ENCODE assay signal across 25 cellular contexts in the genomic region with DNA sequence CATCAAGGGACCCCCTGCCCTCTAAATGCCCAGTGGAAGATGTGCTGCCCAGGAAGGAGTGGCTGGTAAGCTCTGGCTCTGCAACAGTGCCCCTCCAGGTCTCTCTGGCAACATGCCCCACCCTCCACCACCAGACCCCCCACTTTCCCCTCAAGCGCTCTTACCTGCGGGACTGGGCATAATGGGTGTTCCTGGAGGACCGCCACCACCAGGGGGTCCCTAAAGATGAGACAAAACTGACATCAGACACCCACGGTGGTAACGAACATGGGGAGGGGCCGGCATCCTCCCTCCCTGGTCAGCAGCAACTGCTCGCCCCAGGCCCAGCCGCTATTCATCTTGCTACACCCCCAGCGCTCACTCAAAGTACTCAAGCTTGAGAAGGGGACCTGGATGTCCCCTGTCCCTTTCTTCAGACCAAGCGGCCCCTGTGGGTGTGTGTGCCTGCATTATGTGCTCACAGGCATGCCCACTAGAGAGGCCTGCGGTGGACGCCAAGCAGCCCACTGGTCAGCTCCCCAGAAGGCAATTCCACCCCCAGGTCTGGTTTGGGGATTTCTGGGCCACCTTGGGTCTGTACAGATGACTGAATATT.
"Had no signal": no experiment of that assay in that cellular context is flagged by ENCODE, and none has a peak within 500 bp of the region (broad histone marks: within the 10 kb centered on the region; RNA-seq: fewer than 3 reads in every experiment).

No MANE protein-coding gene starts in this region.

- FAIRE-seq: RCC 7860 had no signal

- H3K27ac Mint-ChIP-seq: activated CD8-positive, alpha-beta T cell treated with anti-CD3 and anti-CD28 coated beads for 36 hours; activated naive CD8-positive, alpha-beta T cell treated with anti-CD3 and anti-CD28 coated beads, Interleukin-2, amount 10 ng/mL, durations not matched to agents 7 days and 5 days; T-cell had no signal

- ATAC-seq: activated CD4-positive, CD25-positive, alpha-beta regulatory T cell treated with anti-CD3 and anti-CD28 coated beads, Interleukin-2, amount 50 U/mL, for 24 hours; activated CD8-positive, alpha-beta T cell treated with anti-CD3 and anti-CD28 coated beads for 36 hours; PC-3; T-cell had no signal

- H3K9me3 Mint-ChIP-seq: activated CD8-positive, alpha-beta T cell treated with anti-CD3 and anti-CD28 coated beads for 36 hours; activated naive CD8-positive, alpha-beta T cell treated with anti-CD3 and anti-CD28 coated beads, Interleukin-2, amount 10 ng/mL, durations not matched to agents 7 days and 5 days; T-cell had no signal

- H3K4me1 Mint-ChIP-seq: T-cell had no signal

- DNase-seq: activated CD4-positive, alpha-beta T cell treated with anti-CD3 and anti-CD28 coated beads for 4 hours; activated CD8-positive, alpha-beta memory T cell treated with anti-CD3 and anti-CD28 coated beads, Interleukin-2, amount 50 U/mL, for 48 hours; activated CD8-positive, alpha-beta T cell treated with anti-CD3 and anti-CD28 coated beads for 36 hours; activated naive CD4-positive, alpha-beta T cell treated with anti-CD3 and anti-CD28 coated beads, Interleukin-2, amount 50 U/mL, for 16 hours; activated naive CD8-positive, alpha-beta T cell treated with anti-CD3 and anti-CD28 coated beads, Interleukin-2, amount 10 ng/mL, durations not matched to agents 7 days and 5 days; activated T-cell treated with anti-CD3 and anti-CD28 coated beads, Interleukin-2, amount 50 U/mL, for 1 hour; aorta; Karpas-422; MM.1S; NCI-H1105 treated with DMSO at 0.1 percent for 48 hours; NCI-H1436 treated with DMSO at 0.1 percent for 48 hours; NCI-H187; NCI-H2081; NCI-H446; NCI-H524; PC-3; SIG-M5; T-cell; T-helper 2 cell; T1000 had no signal

- H3K4me3 Mint-ChIP-seq: activated CD8-positive, alpha-beta T cell treated with anti-CD3 and anti-CD28 coated beads for 36 hours; activated naive CD8-positive, alpha-beta T cell treated with anti-CD3 and anti-CD28 coated beads, Interleukin-2, amount 10 ng/mL, durations not matched to agents 7 days and 5 days; T-cell had no signal

- H3K27me3 ChIP-seq: breast epithelium had no signal

- H3K4me3 ChIP-seq: breast epithelium, SK-N-MC had no signal

- H3K9me3 ChIP-seq: breast epithelium had no signal

- H3K4me1 ChIP-seq: breast epithelium had no signal

- H3K27me3 Mint-ChIP-seq: activated CD8-positive, alpha-beta T cell treated with anti-CD3 and anti-CD28 coated beads for 36 hours; activated naive CD8-positive, alpha-beta T cell treated with anti-CD3 and anti-CD28 coated beads, Interleukin-2, amount 10 ng/mL, durations not matched to agents 7 days and 5 days; T-cell had no signal

- H3K27ac ChIP-seq: breast epithelium, SK-N-MC, VCaP had no signal
